ENCODE assay signal across 19 cellular contexts in genomic region chr15:81329446-81329845, GRCh38. TPM values are rescaled to one million over a fixed set of nuclear protein-coding genes. Genes with fewer than 3 reads are reported as not detected.
DNase-seq lines count a peak whose midpoint lies in the region; ATAC-seq and TF ChIP-seq lines count a peak whose summit lies in the region.
"Had no signal": no experiment of that assay in that cellular context is flagged by ENCODE, and none has a peak within 500 bp of the region (broad histone marks: within the 10 kb centered on the region; RNA-seq: fewer than 3 reads in every experiment).

No MANE protein-coding gene starts in this region.

- POLR2A ChIA-PET in IMR-90 (lab: Charles Lee; ENCODE audit: unreplicated experiment) = no interaction called here

- no peak overlapping the region for H3K23ac ChIP-seq in IMR-90 (ENCODE audit: low read depth, low read length)
- H3K23ac ChIP-seq in mesenchymal stem cell (ENCODE audit: low read length in 2 of 2) = no peak overlapping the region

- peak overlapping the region; percentile 3; the same call in 1 of the 2 replicates for H4K5ac ChIP-seq in IMR-90 (ENCODE audit: low read depth, low read length)

- ATAC-seq in IMR-90 (ENCODE audit: low read depth) = no peak
- ATAC-seq in GM21717 (IDR thresholded peaks at IDR 0.05; ENCODE audit: unreplicated experiment) = no peak
- no peak for ATAC-seq in HG02588 (IDR thresholded peaks at IDR 0.05; ENCODE audit: unreplicated experiment)

- H2BK12ac ChIP-seq in mesenchymal stem cell (ENCODE audit: low read length in 2 of 2) = no peak overlapping the region

- CTCF ChIA-PET in IMR-90 (lab: Yijun Ruan, JAX) = no interaction called here

- H2AFZ ChIP-seq in IMR-90 (replicated peaks; ENCODE audit: low read length, poor library complexity) = no peak overlapping the region
- H2AFZ ChIP-seq in mesenchymal stem cell (ENCODE audit: low read depth, low read length) = no peak overlapping the region

- H4K91ac ChIP-seq in IMR-90 (ENCODE audit: insufficient read depth, low read depth, low read length) (no peak overlapping the region), mesenchymal stem cell (ENCODE audit: low read length) (no peak overlapping the region)

- no peak overlapping the region for H3K4me2 ChIP-seq in IMR-90 (ENCODE audit: low read depth, low read length)
- no peak overlapping the region for H3K4me2 ChIP-seq in mesenchymal stem cell (ENCODE audit: low read length, poor library complexity, severe bottlenecking)
- H3K4me2 ChIP-seq: BLaER1 had no signal

- H2BK15ac ChIP-seq in IMR-90 (ENCODE audit: low read depth, low read length) (0 out of 3 replicates have a peak overlapping the region, but pooled peaks have one; percentile 22), mesenchymal stem cell (ENCODE audit: low read depth, poor library complexity, severe bottlenecking) (no peak overlapping the region)

- H3K27ac ChIP-seq in IMR-90 (ENCODE audit: insufficient read depth, low read length) = no peak overlapping the region
- H3K27ac ChIP-seq in mesenchymal stem cell (ENCODE audit: low read length, poor library complexity, severe bottlenecking) = no peak overlapping the region
- no peak overlapping the region for H3K27ac ChIP-seq in vagina
- H3K27ac ChIP-seq: BLaER1 had no signal

- DNase-seq in IMR-90 (no peak), mesenchymal stem cell (no peak), vagina (ENCODE audit: extremely low spot score in 2 of 2) (no peak)
- DNase-seq: 8988T; ACHN; BE2C; C1 segment of cervical spinal cord; Caco-2; Calu3; CD4-positive, alpha-beta memory T cell; CD4-positive, CD25-positive, alpha-beta regulatory T cell; DMS79 treated with DMSO at 0.1 percent for 48 hours; GF-D8 had no signal

- peak overlapping the region; percentile 22 for H2AK9ac ChIP-seq in IMR-90 (replicated peaks; ENCODE audit: low read depth, low read length, poor library complexity)

- H2AK5ac ChIP-seq in IMR-90 (ENCODE audit: low read depth, low read length) (0 out of 2 replicates have a peak overlapping the region, but pooled peaks have one; percentile 13), mesenchymal stem cell (ENCODE audit: low read length, severe bottlenecking) (peak overlapping the region; percentile 66)

- dilution Hi-C loops in IMR-90 (cut with HindIII; ENCODE audit: low sequenced_read_pairs, unreplicated experiment) = no loop called here

- no peak for TF ChIP-seq RAD21 in IMR-90 (IDR thresholded peaks at IDR 0.05; ENCODE audit: low read length)

- H4K20me1 ChIP-seq in IMR-90 (ENCODE audit: insufficient read depth, low read length) = no peaks in the 10 kb centered on the region
- H4K20me1 ChIP-seq: BLaER1 had no signal

- H3K9me1 ChIP-seq in IMR-90 (ENCODE audit: insufficient read depth, low read length) = peaks cover 20% of the 10 kb centered on the region

- peak overlapping the region; percentile 15 for H2BK5ac ChIP-seq in IMR-90 (ENCODE audit: low read depth, low read length, poor library complexity, severe bottlenecking)
- H2BK5ac ChIP-seq in mesenchymal stem cell (ENCODE audit: low read depth, low read length, poor library complexity, severe bottlenecking) = no peak overlapping the region

- no peaks in the 10 kb centered on the region for H3K27me3 ChIP-seq in IMR-90 (ENCODE audit: control insufficient read depth, insufficient read depth, low read length)
- H3K27me3 ChIP-seq in mesenchymal stem cell (ENCODE audit: control insufficient read depth in 1 of 2, insufficient read depth in 1 of 2, low read length in 2 of 2) = peaks cover 0 to 5% of the 10 kb centered on the region in 2 experiments
- H3K27me3 ChIP-seq in vagina = no peaks in the 10 kb centered on the region
- H3K27me3 ChIP-seq: BE2C, BLaER1 had no signal

- no peak overlapping the region for H3K4ac ChIP-seq in IMR-90 (ENCODE audit: low read depth, low read length)
- no peak overlapping the region for H3K4ac ChIP-seq in mesenchymal stem cell (ENCODE audit: low read depth in 1 of 2, low read length in 2 of 2)

- H2BK20ac ChIP-seq in IMR-90 (ENCODE audit: low read depth, low read length) = peak overlapping the region; percentile 33; the same call in 1 of the 2 replicates

- no TSS peak for BruUV-seq in IMR-90 (replicated peaks; lab: Mats Ljungman, UMichigan)

- H3K79me1 ChIP-seq in IMR-90 (ENCODE audit: low read depth in 1 of 2, low read length in 2 of 2) (peaks cover 7 to 22% of the 10 kb centered on the region in 2 experiments; a peak in 3 of 4 replicates), mesenchymal stem cell (replicated peaks; ENCODE audit: low read length, poor library complexity, severe bottlenecking) (peaks cover 5% of the 10 kb centered on the region)

- H3K9me3 ChIP-seq in IMR-90 (ENCODE audit: control insufficient read depth, insufficient read depth, low read length) (no peaks in the 10 kb centered on the region), mesenchymal stem cell (ENCODE audit: control insufficient read depth, low read length) (no peaks in the 10 kb centered on the region), vagina (no peaks in the 10 kb centered on the region)
- H3K9me3 ChIP-seq: BE2C, BLaER1, Caco-2 had no signal

- H4K8ac ChIP-seq in IMR-90 (ENCODE audit: low read depth in 2 of 2, low read length in 2 of 2) (no peak overlapping the region), mesenchymal stem cell (ENCODE audit: low read length) (no peak overlapping the region)

- no peak overlapping the region for H3K9ac ChIP-seq in IMR-90 (ENCODE audit: low read depth, low read length)
- no peak overlapping the region for H3K9ac ChIP-seq in mesenchymal stem cell (ENCODE audit: low read length)
- H3K9ac ChIP-seq: BLaER1 had no signal

- H3K56ac ChIP-seq in IMR-90 (ENCODE audit: extremely low read depth, insufficient read depth, low read length) = no peak overlapping the region

- H3K18ac ChIP-seq in IMR-90 (ENCODE audit: low read depth, low read length) = peak overlapping the region; percentile 58; the same call in 1 of the 2 replicates
- no peak overlapping the region for H3K18ac ChIP-seq in mesenchymal stem cell (ENCODE audit: low read depth in 1 of 2, low read length in 2 of 2)

- intact Hi-C loops in IMR-90 (cut with micrococcal nuclease) (loop anchor here (5.0 kb wide), 1 partner anchor 58 kb away; no protein-coding TSS in a partner anchor), vagina (cut with DNase I) (loop anchor here (10.0 kb wide), 1 partner anchor 1275 kb away; the partner anchor contains the start of gene ZFAND6)

- no peak for TF ChIP-seq CTCF in IMR-90 (conservative IDR thresholded peaks at IDR 0.05; ENCODE audit: low read depth, low read length)
- TF ChIP-seq CTCF in vagina (IDR thresholded peaks at IDR 0.05) = no peak

- TF ChIP-seq POLR2A in IMR-90 (IDR thresholded peaks at IDR 0.05; ENCODE audit: low read depth, low read length) (no peak), vagina (IDR thresholded peaks at IDR 0.05) (no peak)

- no peak overlapping the region for H3K4me3 ChIP-seq in IMR-90 (ENCODE audit: insufficient read depth, low read depth, low read length)
- H3K4me3 ChIP-seq in mesenchymal stem cell (ENCODE audit: insufficient read depth in 1 of 2, low read depth in 1 of 2, low read length in 2 of 2) = no peak overlapping the region
- H3K4me3 ChIP-seq in vagina = no peak overlapping the region
- H3K4me3 ChIP-seq: BLaER1 had no signal

- in situ Hi-C loops in IMR-90 (cut with MboI; ENCODE audit: low sequenced_read_pairs) = no loop called here

- no peak overlapping the region for H3K14ac ChIP-seq in IMR-90 (replicated peaks; ENCODE audit: low read depth, low read length)
- H3K14ac ChIP-seq in mesenchymal stem cell (ENCODE audit: low read length in 2 of 2) = no peak overlapping the region

- H3K4me1 ChIP-seq in IMR-90 (ENCODE audit: control insufficient read depth, insufficient read depth, low read length) (peaks cover 22% of the 10 kb centered on the region), mesenchymal stem cell (ENCODE audit: control insufficient read depth, insufficient read depth, low read depth, low read length) (peaks cover 13% of the 10 kb centered on the region), vagina (peaks cover 4% of the 10 kb centered on the region)
- H3K4me1 ChIP-seq: BE2C had no signal

- WGBS in IMR-90 (ENCODE audit: extremely low coverage in 2 of 2, insufficient read length in 1 of 2), 2 experiments = no CpG with 5 or more reads among the region's 2 CpGs
- 93% methylated on average over 2 of the region's 2 CpGs for WGBS in mesenchymal stem cell

- no peaks in the 10 kb centered on the region for H3K36me3 ChIP-seq in IMR-90 (ENCODE audit: control insufficient read depth, insufficient read depth, low read length)
- peaks cover 0 to 4% of the 10 kb centered on the region in 2 experiments for H3K36me3 ChIP-seq in mesenchymal stem cell (ENCODE audit: control insufficient read depth in 1 of 2, insufficient read depth in 2 of 2, low read depth in 1 of 2, low read length in 2 of 2)
- H3K36me3 ChIP-seq in vagina = no peaks in the 10 kb centered on the region
- H3K36me3 ChIP-seq: BE2C, BLaER1 had no signal

- 0 out of 2 replicates have a peak overlapping the region, but pooled peaks have one; percentile 26 for H2BK120ac ChIP-seq in IMR-90 (ENCODE audit: low read depth, low read length)
- H2BK120ac ChIP-seq in mesenchymal stem cell (ENCODE audit: low read depth, low read length) = no peak overlapping the region

TF ChIP-seq in IMR-90, 13 proteins besides CTCF, POLR2A, EP300 and RAD21 (continues in another document):
- TF ChIP-seq MAFK (IDR thresholded peaks at IDR 0.05; ENCODE audit: low read depth, low read length) (no peak), NFE2L2 (IDR thresholded peaks at IDR 0.05; ENCODE audit: low read depth, low read length) (no peak), USF2 (IDR thresholded peaks at IDR 0.05; ENCODE audit: low read depth, low read length) (no peak), BHLHE40 (IDR thresholded peaks at IDR 0.05; ENCODE audit: low read depth, low read length) (no peak), CEBPB (IDR thresholded peaks at IDR 0.05; ENCODE audit: low read depth, low read length) (no peak)

RNA-seq across cellular contexts. Expression of gene STARD5, which starts 5.5 kb away (rescaled TPM):
- 4.4 and 5.0 TPM in 2 replicates for total RNA-seq in IMR-90 (2012; rRNA removed)
- polyA plus RNA-seq in IMR-90 (2012; rRNA removed) = 20.4 and 22.8 TPM in 2 replicates
- polyA plus RNA-seq in IMR-90 (2012; cell fraction: cytosol; rRNA removed) = 13.5 and 13.6 TPM in 2 replicates
- 68.7 and 105 TPM in 2 replicates for polyA plus RNA-seq in IMR-90 (2012; cell fraction: nucleus; rRNA removed; ENCODE audit: low replicate concordance)
- polyA plus RNA-seq in mesenchymal stem cell (2013, experiment 1 of 2) = 2.6 TPM
- 2.5 TPM for polyA plus RNA-seq in mesenchymal stem cell (2013, experiment 2 of 2)
- total RNA-seq in vagina = 28.0 TPM

RNA-seq across cellular contexts. Expression of gene TMC3, which starts 44.6 kb away (rescaled TPM):
- total RNA-seq in IMR-90 (2012; rRNA removed) = not detected in 2 replicates
- polyA plus RNA-seq in IMR-90 (2012; rRNA removed) = not detected in 2 replicates
- polyA plus RNA-seq in IMR-90 (2012; cell fraction: cytosol; rRNA removed) = not detected in 2 replicates
- polyA plus RNA-seq in IMR-90 (2012; cell fraction: nucleus; rRNA removed; ENCODE audit: low replicate concordance) = not detected in 2 replicates
- polyA plus RNA-seq in mesenchymal stem cell (2013, experiment 1 of 2) = not detected
- polyA plus RNA-seq in mesenchymal stem cell (2013, experiment 2 of 2) = not detected
- 2.7 TPM for total RNA-seq in vagina
- total RNA-seq: A673; Caco-2; Calu3; CD4-positive, alpha-beta memory T cell; CD4-positive, CD25-positive, alpha-beta regulatory T cell had no signal
- polyA plus RNA-seq: AG04450, CD14-positive monocyte had no signal
